Comparison of ENCODE assay signal across 19 cellular contexts in the genomic region with DNA sequence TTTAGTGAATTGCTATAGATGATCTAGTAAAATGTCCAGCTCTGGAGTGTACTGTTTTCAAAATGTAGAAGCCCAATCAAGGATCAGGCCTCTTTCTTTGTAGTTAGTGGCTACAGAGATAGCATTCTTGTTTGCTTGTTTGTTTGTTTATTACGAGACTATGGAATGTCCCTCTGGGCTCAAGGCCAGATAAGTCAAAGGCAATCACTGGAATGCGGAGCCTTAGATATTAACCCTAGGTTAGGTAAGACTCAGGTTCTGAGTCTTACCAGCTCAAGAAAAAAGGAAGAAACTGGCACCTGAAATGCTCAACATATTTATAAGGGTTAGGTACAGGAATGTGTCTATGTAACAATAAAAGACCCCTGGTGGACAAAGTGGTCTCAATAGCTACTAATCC.
DNase-seq lines count a peak whose midpoint lies in the region; ATAC-seq and TF ChIP-seq lines count a peak whose summit lies in the region.
"Had no signal": no experiment of that assay in that cellular context is flagged by ENCODE, and none has a peak within 500 bp of the region (broad histone marks: within the 10 kb centered on the region; RNA-seq: fewer than 3 reads in every experiment).

No MANE protein-coding gene starts in this region.

- WGBS in mesendoderm (ENCODE audit: extremely low coverage, insufficient coverage, low lambda C conversion rate) = no CpG with 5 or more reads among the region's 2 CpGs

- no peaks in the 10 kb centered on the region for H3K79me1 ChIP-seq in mesendoderm (ENCODE audit: low read length)

- no peak overlapping the region for H3K23ac ChIP-seq in mesendoderm (ENCODE audit: low read length)

- H3K4me3 ChIP-seq in HCT116 (replicated peaks in 1 of 2; ENCODE audit: low read depth in 1 of 2, low read length in 2 of 2) (no peak overlapping the region), Panc1 (ENCODE audit: low read depth in 2 of 2, low read length in 2 of 2) (no peak overlapping the region), mesendoderm (ENCODE audit: low read length) (no peak overlapping the region)
- no peak overlapping the region for H3K4me3 ChIP-seq in CD8-positive, alpha-beta memory T cell (ENCODE audit: low read length)
- H3K4me3 ChIP-seq: BLaER1 treated with 17β-estradiol and CSF1 and Interleukin-3, amounts not matched to agents 10 nM and 100 nM had no signal

- TF ChIP-seq POLR2A in HCT116 (IDR thresholded peaks at IDR 0.05; ENCODE audit: borderline replicate concordance, extremely low read depth, insufficient read depth, insufficient read length) = no peak

- H3K36me3 ChIP-seq in HCT116 (ENCODE audit: control insufficient read depth in 1 of 2, insufficient read depth in 2 of 2, low read length in 2 of 2) (no peaks in the 10 kb centered on the region), Panc1 (ENCODE audit: control insufficient read depth, insufficient read depth, low read length) (no peaks in the 10 kb centered on the region), mesendoderm (ENCODE audit: control insufficient read depth, insufficient read depth, low read length) (no peaks in the 10 kb centered on the region)
- H3K36me3 ChIP-seq in CD8-positive, alpha-beta memory T cell (ENCODE audit: insufficient read depth, low read length) = no peaks in the 10 kb centered on the region
- H3K36me3 ChIP-seq: BLaER1 treated with 17β-estradiol and CSF1 and Interleukin-3, amounts not matched to agents 10 nM and 100 nM had no signal

- in situ Hi-C loops in Panc1 (cut with HindIII; ENCODE audit: low pct_unique_long_range_greater_than_20kb, low sequenced_read_pairs) = no loop called here

- H3K18ac ChIP-seq in mesendoderm (ENCODE audit: low read length) = no peak overlapping the region

- H2BK5ac ChIP-seq in mesendoderm (ENCODE audit: low read length) = no peak overlapping the region

- TF ChIP-seq CTCF in 22Rv1 (IDR thresholded peaks at IDR 0.05) = 0 out of 2 replicates have a peak, but pooled peaks have one; percentile 4
- 0 out of 6 replicates have a peak, but pooled peaks of 1 of the 3 experiments have one; percentile 1 for TF ChIP-seq CTCF in HCT116 (IDR thresholded peaks at IDR 0.05 in 2 of 3, conservative IDR thresholded peaks at IDR 0.05 in 1 of 3; ENCODE audit: borderline replicate concordance in 1 of 3, insufficient read depth in 1 of 3, low read depth in 2 of 3, low read length in 2 of 3)
- no peak for TF ChIP-seq CTCF in Panc1 (IDR thresholded peaks at IDR 0.05)

- H3K79me2 ChIP-seq in HCT116 (ENCODE audit: insufficient read depth, low read length) = no peaks in the 10 kb centered on the region
- H3K79me2 ChIP-seq in mesendoderm (ENCODE audit: control insufficient read depth, insufficient read depth, low read length) = no peaks in the 10 kb centered on the region

- BruUV-seq in HCT116 (replicated peaks; lab: Mats Ljungman, UMichigan) = no TSS peak
- BruUV-seq in Panc1 (replicated peaks; lab: Mats Ljungman, UMichigan) = no TSS peak

- no peaks in the 10 kb centered on the region for H3K4me1 Mint-ChIP-seq in CD8-positive, alpha-beta memory T cell
- H3K4me1 Mint-ChIP-seq: B cell, IgD-negative memory B cell had no signal

- POLR2A ChIA-PET in HCT116 (lab: Charles Lee) = no interaction called here
- POLR2A ChIA-PET in Panc1 (lab: Charles Lee) = no interaction called here
- POLR2A ChIA-PET in CD8-positive, alpha-beta memory T cell (lab: Charles Lee) = no interaction called here

- H3K4ac ChIP-seq in mesendoderm (ENCODE audit: low read depth, low read length) = no peak overlapping the region

- H4K8ac ChIP-seq in mesendoderm (ENCODE audit: low read depth, low read length) = no peak overlapping the region

- peak overlapping the region; percentile 7; the same call in 1 of the 2 replicates for H3K4me2 ChIP-seq in HCT116 (ENCODE audit: low read length)
- no peak overlapping the region for H3K4me2 ChIP-seq in mesendoderm (ENCODE audit: low read length)
- H3K4me2 ChIP-seq: BLaER1 treated with 17β-estradiol and CSF1 and Interleukin-3, amounts not matched to agents 10 nM and 100 nM had no signal

- H3K9me3 ChIP-seq in HCT116 (ENCODE audit: control insufficient read depth in 1 of 2, insufficient read depth in 1 of 2, low read depth in 1 of 2, low read length in 2 of 2) (no peaks in the 10 kb centered on the region), Panc1 (ENCODE audit: control insufficient read depth, insufficient read depth, low read depth, low read length) (no peaks in the 10 kb centered on the region)
- H3K9me3 ChIP-seq in CD8-positive, alpha-beta memory T cell (ENCODE audit: low read length) = no peaks in the 10 kb centered on the region
- H3K9me3 ChIP-seq: BLaER1 treated with 17β-estradiol and CSF1 and Interleukin-3, amounts not matched to agents 10 nM and 100 nM had no signal

- H3K27me3 Mint-ChIP-seq in CD8-positive, alpha-beta memory T cell = peaks cover 0 to 1% of the 10 kb centered on the region in 2 donors
- H3K27me3 Mint-ChIP-seq: B cell had no signal

- RAD21 ChIA-PET in HCT116 (lab: Charles Lee; ENCODE audit: low non-redundant PET in 1 of 2, low total read pairs in 2 of 2, uncharacterized antibody in 2 of 2, unreplicated experiment in 2 of 2) = no interaction called here

- H3K27me3 ChIP-seq in HCT116 (ENCODE audit: insufficient read depth, low read length) (no peaks in the 10 kb centered on the region), Panc1 (ENCODE audit: control insufficient read depth, insufficient read depth, low read length) (no peaks in the 10 kb centered on the region), mesendoderm (ENCODE audit: insufficient read depth, low read length, poor library complexity) (no peaks in the 10 kb centered on the region)
- H3K27me3 ChIP-seq in CD8-positive, alpha-beta memory T cell (ENCODE audit: insufficient read depth, low read length, poor library complexity, severe bottlenecking) = no peaks in the 10 kb centered on the region
- H3K27me3 ChIP-seq: BLaER1 treated with 17β-estradiol and CSF1 and Interleukin-3, amounts not matched to agents 10 nM and 100 nM had no signal

- no peak overlapping the region for H3K27ac ChIP-seq in 22Rv1
- no peak overlapping the region for H3K27ac ChIP-seq in HCT116 (ENCODE audit: low read depth, low read length)
- H3K27ac ChIP-seq in Panc1 (ENCODE audit: low read length) = no peak overlapping the region
- H3K27ac ChIP-seq in mesendoderm (ENCODE audit: low read depth, low read length) = no peak overlapping the region
- no peak overlapping the region for H3K27ac ChIP-seq in CD8-positive, alpha-beta memory T cell (ENCODE audit: low read depth, low read length)
- H3K27ac ChIP-seq: BLaER1 treated with 17β-estradiol and CSF1 and Interleukin-3, amounts not matched to agents 10 nM and 100 nM; HL-60 had no signal

- no peak overlapping the region for H2AFZ ChIP-seq in HCT116 (ENCODE audit: low read depth, low read length, poor library complexity, severe bottlenecking)

- CTCF ChIA-PET in HCT116 (lab: Charles Lee) = interaction anchor here (1.5 kb wide), 1 partner anchor 21 kb away, joined by 4 read pairs; no protein-coding TSS in a partner anchor
- CTCF ChIA-PET in Panc1 (lab: Charles Lee) = no interaction called here
- CTCF ChIA-PET in CD8-positive, alpha-beta memory T cell (lab: Charles Lee) = no interaction called here

- no peak overlapping the region for H2BK120ac ChIP-seq in mesendoderm (ENCODE audit: low read depth, low read length)

- no peak overlapping the region for H3K4me3 Mint-ChIP-seq in CD8-positive, alpha-beta memory T cell
- H3K4me3 Mint-ChIP-seq: B cell; CD8-positive, alpha-beta T cell; H9; IgD-negative memory B cell had no signal

- no peak for DNase-seq in HCT116 (ENCODE audit: low read depth, low spot score)
- no peak for DNase-seq in Panc1 (ENCODE audit: low read depth, low spot score)
- peak; percentile 65 for DNase-seq in mesendoderm
- no peak for DNase-seq in activated effector memory CD4-positive, alpha-beta T cell treated with Interleukin-2 at 50 U/mL for 16 hours
- DNase-seq in CD8-positive, alpha-beta memory T cell = no peak
- DNase-seq: 8988T; CD8-positive, alpha-beta T cell; COR-L47; DMS 273 treated with DMSO at 0.1 percent for 48 hours; DMS53; DND-41; H9; KBM-7 had no signal

- H3K9ac ChIP-seq in HCT116 (ENCODE audit: low read length) (no peak overlapping the region), mesendoderm (ENCODE audit: low read length) (no peak overlapping the region)
- H3K9ac ChIP-seq: BLaER1 treated with 17β-estradiol and CSF1 and Interleukin-3, amounts not matched to agents 10 nM and 100 nM had no signal

- no peak overlapping the region for H2BK15ac ChIP-seq in mesendoderm (replicated peaks; ENCODE audit: low read depth)

- no peaks in the 10 kb centered on the region for H3K36me3 Mint-ChIP-seq in CD8-positive, alpha-beta memory T cell
- H3K36me3 Mint-ChIP-seq: CD8-positive, alpha-beta T cell; IgD-negative memory B cell had no signal

- H4K20me1 ChIP-seq in HCT116 (ENCODE audit: insufficient read depth) = no peaks in the 10 kb centered on the region
- H4K20me1 ChIP-seq: BLaER1 treated with 17β-estradiol and CSF1 and Interleukin-3, amounts not matched to agents 10 nM and 100 nM had no signal

- no peak overlapping the region for H4K5ac ChIP-seq in mesendoderm (ENCODE audit: low read length)

- no peak overlapping the region for H2AK5ac ChIP-seq in mesendoderm (ENCODE audit: low read length)

- TF ChIP-seq RAD21 in HCT116 (IDR thresholded peaks at IDR 0.05; ENCODE audit: low read depth) = no peak

- H3K9me3 Mint-ChIP-seq in CD8-positive, alpha-beta memory T cell = peaks cover 2 to 10% (median 3%) of the 10 kb centered on the region in 5 donors
- H3K9me3 Mint-ChIP-seq: H9, IgD-negative memory B cell had no signal

- intact Hi-C loops in HCT116 (cut with micrococcal nuclease) = no loop called here
- intact Hi-C loops in Panc1 (cut with micrococcal nuclease; ENCODE audit: unreplicated experiment) = no loop called here

- H3K27ac Mint-ChIP-seq in CD8-positive, alpha-beta memory T cell = no peak overlapping the region
- H3K27ac Mint-ChIP-seq: B cell; CD8-positive, alpha-beta T cell; H9; IgD-negative memory B cell had no signal

- H3K56ac ChIP-seq in mesendoderm (ENCODE audit: low read length) = no peak overlapping the region

- peaks cover 11 to 16% of the 10 kb centered on the region in 2 experiments for H3K4me1 ChIP-seq in HCT116 (ENCODE audit: control insufficient read depth in 1 of 2, insufficient read depth in 2 of 2, low read length in 2 of 2)
- H3K4me1 ChIP-seq in Panc1 (ENCODE audit: control insufficient read depth, insufficient read depth, low read length) = no peaks in the 10 kb centered on the region
- H3K4me1 ChIP-seq in mesendoderm (ENCODE audit: control insufficient read depth, low read depth, low read length) = no peaks in the 10 kb centered on the region
- no peaks in the 10 kb centered on the region for H3K4me1 ChIP-seq in CD8-positive, alpha-beta memory T cell (ENCODE audit: insufficient read depth, low read length)

- H3K9me2 ChIP-seq in HCT116 (ENCODE audit: insufficient read depth) = no peaks in the 10 kb centered on the region

- ATAC-seq in HCT116 (peak; percentile 53; the same call in 1 of the 2 replicates), Panc1 (0 out of 2 replicates have a peak, but pooled peaks have one; percentile 38), GM21737 (IDR thresholded peaks at IDR 0.05; ENCODE audit: unreplicated experiment) (no peak)
- ATAC-seq: CD8-positive, alpha-beta T cell had no signal

TF ChIP-seq in HCT116, 20 proteins besides CTCF, POLR2A, EP300 and RAD21 (continues in another document):
- TF ChIP-seq SIN3A (IDR thresholded peaks at IDR 0.05; ENCODE audit: low read depth) (no peak), JUND (IDR thresholded peaks at IDR 0.05) (no peak), YY1 (IDR thresholded peaks at IDR 0.05; ENCODE audit: extremely low read depth, insufficient replicate concordance, low read depth, low read length) (no peak)
